In the genomic region with DNA sequence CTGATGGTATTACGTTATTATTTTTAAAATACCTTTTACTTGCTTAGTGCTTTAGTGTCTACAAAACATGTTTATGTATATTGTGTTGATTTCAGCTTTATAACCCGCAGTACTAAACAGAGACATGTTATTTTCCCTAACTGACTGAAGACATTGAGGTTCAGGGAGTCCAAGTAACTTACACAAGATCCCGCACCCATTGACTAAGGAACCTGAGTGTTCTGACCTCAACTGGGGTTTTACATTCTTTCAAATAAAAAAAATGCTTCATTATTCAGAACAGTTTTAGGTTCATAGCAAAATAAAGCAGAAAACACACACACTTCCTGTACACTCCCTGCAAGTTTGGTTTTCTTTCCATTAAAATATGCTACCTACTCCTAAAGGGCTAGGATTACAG, we compare ENCODE assay signal across 28 cellular contexts.
DNase-seq lines count a peak whose midpoint lies in the region; ATAC-seq, FAIRE-seq and TF ChIP-seq lines count a peak whose summit lies in the region.
"Had no signal": no experiment of that assay in that cellular context is flagged by ENCODE, and none has a peak within 500 bp of the region (broad histone marks: within the 10 kb centered on the region; RNA-seq: fewer than 3 reads in every experiment).

No MANE protein-coding gene starts in this region.

- H3K79me1 ChIP-seq in IMR-90 (ENCODE audit: low read depth in 1 of 2, low read length in 2 of 2): no peaks in the 10 kb centered on the region

- CTCF ChIA-PET in A549 (lab: Yijun Ruan, JAX) (interaction anchor here (1.5 kb wide), 1 partner anchor 18 kb away, joined by 3 read pairs; no protein-coding TSS in a partner anchor), IMR-90 (lab: Yijun Ruan, JAX) (no interaction called here)

- no peaks in the 10 kb centered on the region for H3K9me1 ChIP-seq in IMR-90 (ENCODE audit: insufficient read depth, low read length)

- no peak overlapping the region for H2BK5ac ChIP-seq in IMR-90 (ENCODE audit: low read depth, low read length, poor library complexity, severe bottlenecking)

- dilution Hi-C loops in IMR-90 (cut with HindIII; ENCODE audit: low sequenced_read_pairs, unreplicated experiment): no loop called here

- BruUV-seq in IMR-90 (replicated peaks; lab: Mats Ljungman, UMichigan): no TSS peak

- H3K36me3 Mint-ChIP-seq in activated T-cell treated with anti-CD3 and anti-CD28 coated beads, Interleukin-2, amount 50 U/mL, for 24 hours (ENCODE audit: low read depth): no peaks in the 10 kb centered on the region
- H3K36me3 Mint-ChIP-seq: activated naive CD8-positive, alpha-beta T cell treated with anti-CD3 and anti-CD28 coated beads, Interleukin-2, amount 10 ng/mL, durations not matched to agents 7 days and 5 days; CD8-positive, alpha-beta memory T cell; memory B cell had no signal

- H3K56ac ChIP-seq in IMR-90 (ENCODE audit: extremely low read depth, insufficient read depth, low read length): no peak overlapping the region

- no peak overlapping the region for H3K4me3 Mint-ChIP-seq in activated T-cell treated with anti-CD3 and anti-CD28 coated beads, Interleukin-2, amount 50 U/mL, for 24 hours
- H3K4me3 Mint-ChIP-seq: activated naive CD8-positive, alpha-beta T cell treated with anti-CD3 and anti-CD28 coated beads, Interleukin-2, amount 10 ng/mL, durations not matched to agents 7 days and 5 days; CD8-positive, alpha-beta memory T cell; memory B cell; neural crest cell; stimulated activated naive CD8-positive, alpha-beta T cell treated with anti-CD3 and anti-CD28 coated beads, Interleukin-15, amount 100 ng/mL, for 72 hours had no signal

- POLR2A ChIA-PET in A549 (lab: Yijun Ruan, JAX) (no interaction called here), IMR-90 (lab: Charles Lee; ENCODE audit: unreplicated experiment) (no interaction called here)

- no peak overlapping the region for H3K27ac ChIP-seq in A549
- no peak overlapping the region for H3K27ac ChIP-seq in IMR-90 (ENCODE audit: insufficient read depth, low read length)
- H3K27ac ChIP-seq: gastrocnemius medialis had no signal

- H2AFZ ChIP-seq in IMR-90 (replicated peaks; ENCODE audit: low read length, poor library complexity): no peak overlapping the region

- 69% methylated on average over 3 of the region's 3 CpGs for WGBS in A549 (ENCODE audit: missing lambda C conversion rate)
- WGBS in IMR-90 (ENCODE audit: extremely low coverage in 2 of 2, insufficient read length in 1 of 2), 2 experiments: no CpG with 5 or more reads among the region's 3 CpGs

- no peak overlapping the region for H3K9ac ChIP-seq in IMR-90 (ENCODE audit: low read depth, low read length)

- H2BK15ac ChIP-seq in IMR-90 (ENCODE audit: low read depth, low read length): peak overlapping the region; percentile 20; the same call in 1 of the 3 replicates

- no peak overlapping the region for H2AK5ac ChIP-seq in IMR-90 (ENCODE audit: low read depth, low read length)

- TF ChIP-seq CTCF in A549 (IDR thresholded peaks at IDR 0.05): no peak
- no peak for TF ChIP-seq CTCF in IMR-90 (conservative IDR thresholded peaks at IDR 0.05; ENCODE audit: low read depth, low read length)
- no peak for TF ChIP-seq CTCF in fibroblast of villous mesenchyme (IDR thresholded peaks at IDR 0.05; ENCODE audit: insufficient read depth, low read depth, low read length)

- TF ChIP-seq EP300 in A549 (IDR thresholded peaks at IDR 0.05): no peak

- H2BK20ac ChIP-seq in IMR-90 (ENCODE audit: low read depth, low read length): no peak overlapping the region; the same call in 1 of the 2 replicates

- no peak overlapping the region for H2AK9ac ChIP-seq in IMR-90 (replicated peaks; ENCODE audit: low read depth, low read length, poor library complexity)

- ATAC-seq in A549 (no peak), IMR-90 (ENCODE audit: low read depth) (no peak), GM18498 (IDR thresholded peaks at IDR 0.05; ENCODE audit: unreplicated experiment) (no peak)
- ATAC-seq in stimulated activated naive CD8-positive, alpha-beta T cell treated with anti-CD3 and anti-CD28 coated beads, Interleukin-15, Interleukin-2, amounts not matched to agents 100 U/mL and 50 U/mL, for 24 hours: no peak
- ATAC-seq: gastrocnemius medialis; stimulated activated naive CD8-positive, alpha-beta T cell treated with anti-CD3 and anti-CD28 coated beads, Interleukin-15, amount 100 ng/mL, for 72 hours had no signal

- H3K9me3 Mint-ChIP-seq in activated T-cell treated with anti-CD3 and anti-CD28 coated beads, Interleukin-2, amount 50 U/mL, for 24 hours: no peaks in the 10 kb centered on the region
- H3K9me3 Mint-ChIP-seq: activated naive CD8-positive, alpha-beta T cell treated with anti-CD3 and anti-CD28 coated beads, Interleukin-2, amount 10 ng/mL, durations not matched to agents 7 days and 5 days; CD8-positive, alpha-beta memory T cell; memory B cell; neural crest cell; stimulated activated naive CD8-positive, alpha-beta T cell treated with anti-CD3 and anti-CD28 coated beads, Interleukin-15, amount 100 ng/mL, for 72 hours had no signal

- TF ChIP-seq RAD21 in A549 (conservative IDR thresholded peaks at IDR 0.05 in 1 of 2, IDR thresholded peaks at IDR 0.05 in 1 of 2) (no peak), IMR-90 (IDR thresholded peaks at IDR 0.05; ENCODE audit: low read length) (no peak)

- 0 out of 2 replicates have a peak overlapping the region, but pooled peaks have one; percentile 0 for H3K4ac ChIP-seq in IMR-90 (ENCODE audit: low read depth, low read length)

- no peak overlapping the region for H4K5ac ChIP-seq in IMR-90 (ENCODE audit: low read depth, low read length)

- 0 out of 4 replicates have a peak overlapping the region, but pooled peaks of 1 of the 2 experiments have one; percentile 0 for H4K8ac ChIP-seq in IMR-90 (ENCODE audit: low read depth in 2 of 2, low read length in 2 of 2)

- H3K27me3 ChIP-seq in IMR-90 (ENCODE audit: control insufficient read depth, insufficient read depth, low read length): no peaks in the 10 kb centered on the region
- H3K27me3 ChIP-seq: gastrocnemius medialis, tibial nerve had no signal

- no peaks in the 10 kb centered on the region for H4K20me1 ChIP-seq in IMR-90 (ENCODE audit: insufficient read depth, low read length)

- peaks cover 2% of the 10 kb centered on the region for H3K27me3 Mint-ChIP-seq in activated T-cell treated with anti-CD3 and anti-CD28 coated beads, Interleukin-2, amount 50 U/mL, for 24 hours
- H3K27me3 Mint-ChIP-seq: stimulated activated naive CD8-positive, alpha-beta T cell treated with anti-CD3 and anti-CD28 coated beads, Interleukin-15, amount 100 ng/mL, for 72 hours had no signal

- H3K4me3 ChIP-seq in A549 (no peak overlapping the region), IMR-90 (ENCODE audit: insufficient read depth, low read depth, low read length) (no peak overlapping the region), fibroblast of villous mesenchyme (ENCODE audit: low read depth, low read length) (no peak overlapping the region)
- H3K4me3 ChIP-seq: gastrocnemius medialis, tibial nerve had no signal

- peak; percentile 49 for FAIRE-seq in A549 (lab: Jason Lieb, UNC)
- FAIRE-seq: colon, GM19239 had no signal

- no peak overlapping the region for H3K27ac Mint-ChIP-seq in activated T-cell treated with anti-CD3 and anti-CD28 coated beads, Interleukin-2, amount 50 U/mL, for 24 hours
- H3K27ac Mint-ChIP-seq: activated naive CD8-positive, alpha-beta T cell treated with anti-CD3 and anti-CD28 coated beads, Interleukin-2, amount 10 ng/mL, durations not matched to agents 7 days and 5 days; CD8-positive, alpha-beta memory T cell; memory B cell; stimulated activated naive CD8-positive, alpha-beta T cell treated with anti-CD3 and anti-CD28 coated beads, Interleukin-15, amount 100 ng/mL, for 72 hours had no signal

- H3K9me3 ChIP-seq in A549: no peaks in the 10 kb centered on the region
- no peaks in the 10 kb centered on the region for H3K9me3 ChIP-seq in IMR-90 (ENCODE audit: control insufficient read depth, insufficient read depth, low read length)
- H3K9me3 ChIP-seq: gastrocnemius medialis, tibial nerve had no signal

- H3K4me2 ChIP-seq in A549: no peak overlapping the region
- no peak overlapping the region for H3K4me2 ChIP-seq in IMR-90 (ENCODE audit: low read depth, low read length)

- no peak for TF ChIP-seq POLR2A in A549 (IDR thresholded peaks at IDR 0.05; ENCODE audit: low read length)
- TF ChIP-seq POLR2A in IMR-90 (IDR thresholded peaks at IDR 0.05; ENCODE audit: low read depth, low read length): no peak

- H3K14ac ChIP-seq in IMR-90 (replicated peaks; ENCODE audit: low read depth, low read length): no peak overlapping the region

- H3K4me1 ChIP-seq in A549: no peaks in the 10 kb centered on the region
- H3K4me1 ChIP-seq in IMR-90 (ENCODE audit: control insufficient read depth, insufficient read depth, low read length): peaks cover 5% of the 10 kb centered on the region

- no peak overlapping the region for H3K18ac ChIP-seq in IMR-90 (ENCODE audit: low read depth, low read length)

- H3K4me1 Mint-ChIP-seq in activated T-cell treated with anti-CD3 and anti-CD28 coated beads, Interleukin-2, amount 50 U/mL, for 24 hours (ENCODE audit: low read depth): no peaks in the 10 kb centered on the region
- H3K4me1 Mint-ChIP-seq: activated naive CD8-positive, alpha-beta T cell treated with anti-CD3 and anti-CD28 coated beads, Interleukin-2, amount 10 ng/mL, durations not matched to agents 7 days and 5 days; CD8-positive, alpha-beta memory T cell; stimulated activated naive CD8-positive, alpha-beta T cell treated with anti-CD3 and anti-CD28 coated beads, Interleukin-15, amount 100 ng/mL, for 72 hours had no signal

- H4K91ac ChIP-seq in IMR-90 (ENCODE audit: insufficient read depth, low read depth, low read length): no peak overlapping the region

- intact Hi-C loops in IMR-90 (cut with micrococcal nuclease): no loop called here

- no peak for DNase-seq in A549 (ENCODE audit: low read depth in 1 of 2, low spot score in 1 of 2)
- peak; percentile 27 for DNase-seq in IMR-90
- DNase-seq in astrocyte of the hippocampus (ENCODE audit: low read depth, low spot score): peak; percentile 20
- peak; percentile 76 for DNase-seq in fibroblast of villous mesenchyme (ENCODE audit: low read depth)
- no peak for DNase-seq in NCI-H1436 treated with DMSO at 0.1 percent for 48 hours (lab: John Stamatoyannopoulos, UW)
- DNase-seq in activated T-cell treated with anti-CD3 and anti-CD28 coated beads, Interleukin-2, amount 50 U/mL, for 24 hours: no peak
- no peak for DNase-seq in stimulated activated naive CD8-positive, alpha-beta T cell treated with anti-CD3 and anti-CD28 coated beads, Interleukin-15, Interleukin-2, amounts not matched to agents 100 U/mL and 50 U/mL, for 24 hours
- DNase-seq: 8988T; activated CD4-positive, alpha-beta T cell treated with anti-CD3 and anti-CD28 coated beads for 4 hours; activated CD8-positive, alpha-beta memory T cell treated with anti-CD3 and anti-CD28 coated beads for 24 hours; activated gamma-delta T cell; activated naive CD8-positive, alpha-beta T cell treated with anti-CD3 and anti-CD28 coated beads, Interleukin-2, amount 10 ng/mL, durations not matched to agents 7 days and 5 days; CD8-positive, alpha-beta memory T cell; effector memory CD4-positive, alpha-beta T cell; gastrocnemius medialis; GF-D8; hippocampal formation; KBM-7; MV-4-11; NCI-H1694; NCI-H510A; stimulated activated naive CD8-positive, alpha-beta T cell treated with anti-CD3 and anti-CD28 coated beads, Interleukin-15, amount 100 ng/mL, for 72 hours had no signal

- H3K23ac ChIP-seq in IMR-90 (ENCODE audit: low read depth, low read length): no peak overlapping the region

- H2BK120ac ChIP-seq in IMR-90 (ENCODE audit: low read depth, low read length): no peak overlapping the region; the same call in 1 of the 2 replicates

- in situ Hi-C loops in IMR-90 (cut with MboI; ENCODE audit: low sequenced_read_pairs): no loop called here

- no peaks in the 10 kb centered on the region for H3K36me3 ChIP-seq in IMR-90 (ENCODE audit: control insufficient read depth, insufficient read depth, low read length)
- H3K36me3 ChIP-seq: gastrocnemius medialis, tibial nerve had no signal

Comparison
In these comparisons a context has a peak if more than half of its experiments do, and no peak if none do; other contexts are left out.
1. DNase-seq: peak in IMR-90 (single experiment), astrocyte of the hippocampus (single experiment) and fibroblast of villous mesenchyme (single experiment); none in A549 (0 of 2), NCI-H1436 treated with DMSO at 0.1 percent for 48 hours (single experiment), activated T-cell treated with anti-CD3 and anti-CD28 coated beads, Interleukin-2, amount 50 U/mL, for 24 hours (single experiment) and stimulated activated naive CD8-positive, alpha-beta T cell treated with anti-CD3 and anti-CD28 coated beads, Interleukin-15, Interleukin-2, amounts not matched to agents 100 U/mL and 50 U/mL, for 24 hours (single experiment).